21 cellular contexts compared by ENCODE assay signal in the genomic region with DNA sequence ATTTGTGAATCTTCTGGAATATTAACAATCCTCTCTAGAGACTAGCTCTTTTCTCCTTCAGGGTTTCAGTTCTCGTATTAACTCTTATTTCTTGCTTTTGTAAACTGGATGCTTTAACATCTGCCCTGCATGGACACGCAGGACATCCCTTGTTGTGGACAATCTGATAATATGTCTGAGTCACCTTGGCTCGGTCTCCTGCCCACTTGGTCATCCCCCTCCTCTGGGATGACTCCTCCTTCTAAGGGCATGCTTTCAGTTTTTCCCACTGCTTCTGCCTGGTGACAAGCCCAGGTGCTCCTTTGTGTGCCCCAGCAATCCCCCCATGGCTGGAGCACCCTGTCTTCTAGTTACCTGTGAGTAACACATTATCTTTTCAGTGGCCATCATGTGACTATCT.
DNase-seq lines count a peak whose midpoint lies in the region; ATAC-seq, FAIRE-seq and TF ChIP-seq lines count a peak whose summit lies in the region.
"Had no signal": no experiment of that assay in that cellular context is flagged by ENCODE, and none has a peak within 500 bp of the region (broad histone marks: within the 10 kb centered on the region; RNA-seq: fewer than 3 reads in every experiment).

No MANE protein-coding gene starts in this region.

- TF ChIP-seq CTCF in RWPE1 (conservative IDR thresholded peaks at IDR 0.05; ENCODE audit: low read depth) (no peak), H1 (IDR thresholded peaks at IDR 0.05; ENCODE audit: control extremely low read depth in 1 of 3, insufficient read depth in 1 of 3, low read depth in 1 of 3, low read length in 3 of 3) (no peak)

- no peaks in the 10 kb centered on the region for H3K27me3 ChIP-seq in MG63
- no peaks in the 10 kb centered on the region for H3K27me3 ChIP-seq in H1 (replicated peaks in 1 of 4; ENCODE audit: control insufficient read depth in 3 of 4, extremely low read depth in 1 of 4, insufficient read depth in 3 of 4, low read length in 3 of 4)
- H3K27me3 ChIP-seq: BE2C had no signal

- WGBS in H1 (ENCODE audit: extremely low coverage in 1 of 2, insufficient coverage in 1 of 2, insufficient read length in 1 of 2, insufficient replicate concordance in 2 of 2, low coverage in 1 of 2, low lambda C conversion rate in 2 of 2, missing lambda C conversion rate in 1 of 2), 2 experiments = 85% methylated on average over 3 of the region's 3 CpGs; no CpG with 5 or more reads in 1 of the 2 experiments

- no peak overlapping the region for H2BK120ac ChIP-seq in H1 (replicated peaks; ENCODE audit: low read depth, low read length)

- no peak overlapping the region for H3K9ac ChIP-seq in H1 (replicated peaks in 1 of 4; ENCODE audit: extremely low read depth in 1 of 4, low read depth in 3 of 4, low read length in 3 of 4)

- H3K4me3 Mint-ChIP-seq in activated naive CD4-positive, alpha-beta T cell treated with anti-CD3 and anti-CD28 coated beads, Interleukin-2, amount 10 ng/mL, durations not matched to agents 7 days and 5 days = no peak overlapping the region
- H3K4me3 Mint-ChIP-seq: CD4-positive, CD25-positive, alpha-beta regulatory T cell; CD8-positive, alpha-beta memory T cell; GM23338; IgD-negative memory B cell had no signal

- no peaks in the 10 kb centered on the region for H3K79me2 ChIP-seq in H1 (ENCODE audit: control insufficient read depth in 1 of 2, insufficient read depth in 2 of 2, low read length in 2 of 2)

- no peaks in the 10 kb centered on the region; the same call in 1 of the 2 replicates for H3K23me2 ChIP-seq in H1 (ENCODE audit: low read depth, low read length)

- no peak overlapping the region for H3K4ac ChIP-seq in H1 (replicated peaks; ENCODE audit: insufficient read length, low read depth, low read length)

- FAIRE-seq in H1 (lab: Jason Lieb, UNC) = no peak
- FAIRE-seq: A204.1, GM12878, HepG2 had no signal

- CTCF ChIA-PET in RWPE1 (lab: Yijun Ruan, JAX) (no interaction called here), H1 (lab: Charles Lee; ENCODE audit: partially characterized antibody) (interaction anchor here (1.0 kb wide), 1 partner anchor 20 kb away, joined by 3 read pairs; no protein-coding TSS in a partner anchor)
- CTCF ChIA-PET in activated naive CD4-positive, alpha-beta T cell treated with anti-CD3 and anti-CD28 coated beads, Interleukin-2, amount 10 ng/mL, durations not matched to agents 7 days and 5 days (lab: Charles Lee) = no interaction called here

- H4K20me1 ChIP-seq in H1 (replicated peaks in 1 of 2; ENCODE audit: control insufficient read depth in 1 of 2, insufficient read depth in 2 of 2, low read length in 2 of 2) = no peaks in the 10 kb centered on the region

- no peaks in the 10 kb centered on the region for H3K4me1 ChIP-seq in H1 (replicated peaks in 1 of 4; ENCODE audit: control insufficient read depth in 3 of 4, insufficient read depth in 4 of 4, low read length in 3 of 4)
- H3K4me1 ChIP-seq: BE2C had no signal

- H3K36me3 ChIP-seq in MG63 (no peaks in the 10 kb centered on the region), H1 (ENCODE audit: control insufficient read depth in 2 of 4, insufficient read depth in 4 of 4, low read length in 3 of 4) (no peaks in the 10 kb centered on the region)
- H3K36me3 ChIP-seq: BE2C had no signal

- POLR2A ChIA-PET in RWPE1 (lab: Yijun Ruan, JAX; ENCODE audit: low non-redundant PET) (no interaction called here), H1 (lab: Charles Lee; ENCODE audit: partially characterized antibody) (no interaction called here)

- H4K91ac ChIP-seq in H1 (replicated peaks; ENCODE audit: insufficient read length, low read length) = no peak overlapping the region

- no peak overlapping the region for H2BK15ac ChIP-seq in H1 (ENCODE audit: low read length)

- peak; percentile 4 for DNase-seq in Daoy (ENCODE audit: low read depth)
- DNase-seq in MG63 = peak; percentile 4
- peak; percentile 0 for DNase-seq in RWPE1 (ENCODE audit: low spot score)
- no peak for DNase-seq in H1 (ENCODE audit: low read depth in 1 of 2, low spot score in 2 of 2)
- no peak for DNase-seq in cortex of kidney (lab: John Stamatoyannopoulos, UW)
- no peak for DNase-seq in activated naive CD4-positive, alpha-beta T cell treated with anti-CD3 and anti-CD28 coated beads, Interleukin-2, amount 10 ng/mL, durations not matched to agents 7 days and 5 days
- DNase-seq: ACHN; BE2C; C1 segment of cervical spinal cord; CD4-positive, CD25-positive, alpha-beta regulatory T cell; CD8-positive, alpha-beta memory T cell; COR-L47; DMS 273 treated with DMSO at 0.1 percent for 48 hours; H7; KG1 had no signal

- no peak overlapping the region for H3K18ac ChIP-seq in H1 (ENCODE audit: extremely low read depth, low read length)

- no peak overlapping the region for H3K27ac Mint-ChIP-seq in activated naive CD4-positive, alpha-beta T cell treated with anti-CD3 and anti-CD28 coated beads, Interleukin-2, amount 10 ng/mL, durations not matched to agents 7 days and 5 days
- H3K27ac Mint-ChIP-seq: CD4-positive, CD25-positive, alpha-beta regulatory T cell; CD8-positive, alpha-beta memory T cell; GM23338; IgD-negative memory B cell had no signal

- H3K36me3 Mint-ChIP-seq in activated naive CD4-positive, alpha-beta T cell treated with anti-CD3 and anti-CD28 coated beads, Interleukin-2, amount 10 ng/mL, durations not matched to agents 7 days and 5 days = no peaks in the 10 kb centered on the region
- H3K36me3 Mint-ChIP-seq: CD4-positive, CD25-positive, alpha-beta regulatory T cell; CD8-positive, alpha-beta memory T cell; IgD-negative memory B cell had no signal

- no peak overlapping the region for H3K23ac ChIP-seq in H1 (ENCODE audit: insufficient read length)

- peak overlapping the region; percentile 28; the same call in 1 of the 2 replicates for H4K8ac ChIP-seq in H1 (ENCODE audit: extremely low read depth, insufficient read depth, low read length)

- H3K79me1 ChIP-seq in H1 (ENCODE audit: low read depth, low read length) = no peaks in the 10 kb centered on the region

- H3K4me2 ChIP-seq in H1 (ENCODE audit: insufficient read depth in 1 of 2, low read depth in 2 of 2, low read length in 2 of 2) = no peak overlapping the region
- H3K4me2 ChIP-seq: GM23338 had no signal

- TF ChIP-seq RAD21 in H1 (IDR thresholded peaks at IDR 0.05 in 1 of 2, conservative IDR thresholded peaks at IDR 0.05 in 1 of 2; ENCODE audit: low read depth in 2 of 2, low read length in 2 of 2) = no peak

- TF ChIP-seq POLR2A in H1 (IDR thresholded peaks at IDR 0.05; ENCODE audit: control extremely low read depth in 1 of 2, low read depth in 2 of 2, low read length in 2 of 2) = no peak
- no peak for TF ChIP-seq POLR2A in GM18505 (IDR thresholded peaks at IDR 0.05; ENCODE audit: borderline replicate concordance, extremely low read depth, insufficient read depth, insufficient read length)

- no peak overlapping the region for H4K5ac ChIP-seq in H1 (ENCODE audit: insufficient read length, low read depth, low read length)

- H2BK12ac ChIP-seq in H1 (ENCODE audit: low read depth, low read length) = no peak overlapping the region

- no peaks in the 10 kb centered on the region for H3K27me3 Mint-ChIP-seq in activated naive CD4-positive, alpha-beta T cell treated with anti-CD3 and anti-CD28 coated beads, Interleukin-2, amount 10 ng/mL, durations not matched to agents 7 days and 5 days
- H3K27me3 Mint-ChIP-seq: CD4-positive, CD25-positive, alpha-beta regulatory T cell; CD8-positive, alpha-beta memory T cell; IgD-negative memory B cell had no signal

- H2BK20ac ChIP-seq in H1 (ENCODE audit: low read length) = no peak overlapping the region

- no peak overlapping the region for H2AFZ ChIP-seq in H1 (ENCODE audit: low read length)
- H2AFZ ChIP-seq: GM23338 had no signal

- H3K56ac ChIP-seq in H1 (replicated peaks; ENCODE audit: insufficient read length, low read depth, low read length) = no peak overlapping the region

- H3K4me1 Mint-ChIP-seq in activated naive CD4-positive, alpha-beta T cell treated with anti-CD3 and anti-CD28 coated beads, Interleukin-2, amount 10 ng/mL, durations not matched to agents 7 days and 5 days = no peaks in the 10 kb centered on the region
- H3K4me1 Mint-ChIP-seq: CD4-positive, CD25-positive, alpha-beta regulatory T cell; CD8-positive, alpha-beta memory T cell; IgD-negative memory B cell had no signal

- H3K14ac ChIP-seq in H1 (ENCODE audit: insufficient read length) = no peak overlapping the region

- no peak for ATAC-seq in GM18505 (IDR thresholded peaks at IDR 0.05; ENCODE audit: unreplicated experiment)
- ATAC-seq: GM12878, GM23338, HepG2 had no signal

- no peak overlapping the region for H3K4me3 ChIP-seq in MG63
- H3K4me3 ChIP-seq in H1 (ENCODE audit: extremely low read depth in 1 of 4, insufficient read depth in 2 of 4, low read depth in 3 of 4, low read length in 4 of 4) = no peak overlapping the region
- H3K4me3 ChIP-seq: GM12878, GM23338 had no signal

- H2AK5ac ChIP-seq in H1 (ENCODE audit: low read depth, low read length) = no peak overlapping the region

- H3K9me3 ChIP-seq in MG63 = no peaks in the 10 kb centered on the region
- H3K9me3 ChIP-seq in H1 (ENCODE audit: insufficient read depth in 2 of 2, low read depth in 1 of 2, low read length in 1 of 2) = no peaks in the 10 kb centered on the region
- H3K9me3 ChIP-seq: BE2C had no signal

- no peak overlapping the region for H2BK5ac ChIP-seq in H1 (ENCODE audit: low read depth, low read length)

- H3K9me3 Mint-ChIP-seq in activated naive CD4-positive, alpha-beta T cell treated with anti-CD3 and anti-CD28 coated beads, Interleukin-2, amount 10 ng/mL, durations not matched to agents 7 days and 5 days = peaks cover 7% of the 10 kb centered on the region
- H3K9me3 Mint-ChIP-seq: GM23338 had no signal

- H3K27ac ChIP-seq in RWPE1 (no peak overlapping the region), H1 (ENCODE audit: low read depth, low read length) (no peak overlapping the region)

- TF ChIP-seq EP300 in H1 (IDR thresholded peaks at IDR 0.05; ENCODE audit: borderline replicate concordance in 1 of 2, low read depth in 2 of 2, low read length in 2 of 2) = no peak

TF ChIP-seq in H1, 55 proteins besides CTCF, POLR2A, EP300 and RAD21 (continues in another document):
- TF ChIP-seq SIN3A (conservative IDR thresholded peaks at IDR 0.05 in 1 of 2, IDR thresholded peaks at IDR 0.05 in 1 of 2; ENCODE audit: low read depth in 1 of 2, low read length in 2 of 2) (no peak), TAF1 (IDR thresholded peaks at IDR 0.05; ENCODE audit: low read depth, low read length) (no peak), GTF2F1 (IDR thresholded peaks at IDR 0.05; ENCODE audit: borderline replicate concordance, low read depth, low read length) (no peak), SIRT6 (IDR thresholded peaks at IDR 0.05; ENCODE audit: low read length) (no peak), KDM4A (IDR thresholded peaks at IDR 0.05; ENCODE audit: low read depth, low read length, severe bottlenecking) (no peak), JUN (IDR thresholded peaks at IDR 0.05; ENCODE audit: low read depth, low read length) (no peak), SIX5 (IDR thresholded peaks at IDR 0.05; ENCODE audit: low read depth, low read length) (no peak), CTBP2 (IDR thresholded peaks at IDR 0.05; ENCODE audit: borderline replicate concordance, insufficient read depth, insufficient read length, low read length) (no peak), YY1 (IDR thresholded peaks at IDR 0.05; ENCODE audit: low read depth, low read length) (no peak), CREB1 (IDR thresholded peaks at IDR 0.05) (no peak), SP2 (IDR thresholded peaks at IDR 0.05; ENCODE audit: low read length) (no peak)

Comparison
In these comparisons a context has a peak if more than half of its experiments do, and no peak if none do; other contexts are left out.
1. DNase-seq: peak in Daoy (single experiment), MG63 (single experiment) and RWPE1 (single experiment); none in H1 (0 of 2), cortex of kidney (single experiment) and activated naive CD4-positive, alpha-beta T cell treated with anti-CD3 and anti-CD28 coated beads, Interleukin-2, amount 10 ng/mL, durations not matched to agents 7 days and 5 days (single experiment).